Comparison of ENCODE assay signal across 1 cellular context in genomic region chr6:82930920-82931319, GRCh38.
TF ChIP-seq lines count a peak whose summit lies in the region.

No MANE protein-coding gene starts in this region.

TF ChIP-seq in K562, 482 proteins besides CTCF, POLR2A, EP300 and RAD21 (continued from another document):
- peak; percentile 86 for TF ChIP-seq ZNF280A (IDR thresholded peaks at IDR 0.05; ENCODE audit: low read depth, partially characterized antibody)
- peak; percentile 85 for TF ChIP-seq ZFP36 (IDR thresholded peaks at IDR 0.05; ENCODE audit: low read depth, low read length, partially characterized antibody)
- peak; percentile 49; the same call in 1 of the 2 replicates for TF ChIP-seq CBX5 (IDR thresholded peaks at IDR 0.05; ENCODE audit: borderline replicate concordance, low read depth)
- TF ChIP-seq CEBPZ (IDR thresholded peaks at IDR 0.05; ENCODE audit: borderline replicate concordance, low read depth, low read length): peak; percentile 47; the same call in 1 of the 2 replicates
- TF ChIP-seq TRIM24 (IDR thresholded peaks at IDR 0.05): peak in 1 of 2 experiments; percentile 56; a peak in 2 of 4 replicates
- TF ChIP-seq TRIM28 (IDR thresholded peaks at IDR 0.05): peak; percentile 86
